In the genomic region with DNA sequence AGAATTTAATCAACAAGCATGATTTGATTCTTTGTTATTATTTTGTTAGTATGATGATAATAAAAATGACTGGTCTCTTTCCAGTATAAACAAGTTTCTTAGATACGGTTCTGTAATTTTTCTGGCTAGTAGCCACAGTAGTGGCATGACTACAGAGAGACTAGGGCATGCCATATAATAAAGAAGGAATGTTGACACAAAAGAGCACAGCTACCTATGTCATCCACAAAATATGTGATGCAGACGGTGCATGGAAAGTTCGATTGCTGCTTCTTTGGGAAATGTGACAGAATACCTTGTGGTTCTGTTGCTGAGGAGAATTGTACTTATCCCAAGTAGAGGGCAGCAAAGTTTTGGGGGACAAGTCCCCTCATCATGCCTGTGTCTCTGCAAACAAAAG, we compare ENCODE assay signal across 1 cellular context.
TF ChIP-seq lines count a peak whose summit lies in the region.

No MANE protein-coding gene starts in this region.

TF ChIP-seq in H1, 55 proteins besides CTCF, POLR2A, EP300 and RAD21:
- no peak for TF ChIP-seq ASH2L (IDR thresholded peaks at IDR 0.05; ENCODE audit: low read length)
- TF ChIP-seq, protein P1, sequence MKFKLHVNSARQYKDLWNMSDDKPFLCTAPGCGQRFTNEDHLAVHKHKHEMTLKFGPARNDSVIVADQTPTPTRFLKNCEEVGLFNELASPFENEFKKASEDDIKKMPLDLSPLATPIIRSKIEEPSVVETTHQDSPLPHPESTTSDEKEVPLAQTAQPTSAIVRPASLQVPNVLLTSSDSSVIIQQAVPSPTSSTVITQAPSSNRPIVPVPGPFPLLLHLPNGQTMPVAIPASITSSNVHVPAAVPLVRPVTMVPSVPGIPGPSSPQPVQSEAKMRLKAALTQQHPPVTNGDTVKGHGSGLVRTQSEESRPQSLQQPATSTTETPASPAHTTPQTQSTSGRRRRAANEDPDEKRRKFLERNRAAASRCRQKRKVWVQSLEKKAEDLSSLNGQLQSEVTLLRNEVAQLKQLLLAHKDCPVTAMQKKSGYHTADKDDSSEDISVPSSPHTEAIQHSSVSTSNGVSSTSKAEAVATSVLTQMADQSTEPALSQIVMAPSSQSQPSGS (IDR thresholded peaks at IDR 0.05; ENCODE audit: low read length) = no peak
- TF ChIP-seq TAF1 (IDR thresholded peaks at IDR 0.05; ENCODE audit: low read depth, low read length) = no peak
- no peak for TF ChIP-seq BCL11A (IDR thresholded peaks at IDR 0.05; ENCODE audit: low read depth in 2 of 2, low read length in 2 of 2)
- no peak for TF ChIP-seq KDM4A (IDR thresholded peaks at IDR 0.05; ENCODE audit: low read depth, low read length, severe bottlenecking)
- TF ChIP-seq EZH2 (IDR thresholded peaks at IDR 0.05; ENCODE audit: low read depth, low read length, severe bottlenecking) = no peak
- no peak for TF ChIP-seq SRF (IDR thresholded peaks at IDR 0.05; ENCODE audit: low read depth, low read length)
- TF ChIP-seq KDM5A (IDR thresholded peaks at IDR 0.05; ENCODE audit: low read length) = no peak
- TF ChIP-seq EGR1 (IDR thresholded peaks at IDR 0.05; ENCODE audit: borderline replicate concordance, low read depth, low read length) = no peak
- no peak for TF ChIP-seq CEBPB (IDR thresholded peaks at IDR 0.05; ENCODE audit: low read depth, low read length)
- no peak for TF ChIP-seq TAF7 (optimal IDR thresholded peaks at IDR 0.05; ENCODE audit: borderline replicate concordance, low read depth, low read length)
- no peak for TF ChIP-seq NRF1 (IDR thresholded peaks at IDR 0.05; ENCODE audit: low read depth, low read length)
- TF ChIP-seq SIRT6 (IDR thresholded peaks at IDR 0.05; ENCODE audit: low read length) = no peak
